In the genomic region with DNA sequence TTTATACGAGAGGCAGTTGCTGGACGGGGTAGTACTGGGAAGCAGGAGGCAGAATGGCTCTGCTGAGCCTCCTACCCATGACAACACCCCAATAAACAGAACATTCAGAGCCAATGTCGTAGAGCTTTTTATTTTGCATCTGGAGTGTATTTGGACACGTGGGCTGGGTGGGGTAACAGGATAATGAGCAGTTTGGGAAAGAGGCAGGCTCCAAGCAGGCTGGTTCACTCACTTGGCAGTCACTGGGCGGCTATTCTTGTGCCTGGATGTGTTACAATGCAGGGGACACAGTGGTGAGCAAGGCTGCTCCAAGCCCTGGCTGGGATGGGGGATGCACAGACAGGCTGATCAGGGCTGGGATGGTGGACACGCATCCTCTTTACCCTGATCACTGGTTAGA, we compare ENCODE assay signal across 14 cellular contexts. TPM values are rescaled to one million over a fixed set of nuclear protein-coding genes. Genes with fewer than 3 reads are reported as not detected.
DNase-seq lines count a peak whose midpoint lies in the region; ATAC-seq and TF ChIP-seq lines count a peak whose summit lies in the region.
"Had no signal": no experiment of that assay in that cellular context is flagged by ENCODE, and none has a peak within 500 bp of the region (broad histone marks: within the 10 kb centered on the region; RNA-seq: fewer than 3 reads in every experiment).

No MANE protein-coding gene starts in this region.

- H3K36me3 ChIP-seq in esophagus squamous epithelium (peaks cover 43 to 58% (median 46%) of the 10 kb centered on the region in 3 donors), mesodermal cell (ENCODE audit: control insufficient read depth, insufficient read depth, low read length) (peaks cover 43% of the 10 kb centered on the region), testis (ENCODE audit: low read depth, missing control alignments) (no peaks in the 10 kb centered on the region)

- H3K9me3 ChIP-seq in esophagus squamous epithelium (no peaks in the 10 kb centered on the region), mesodermal cell (ENCODE audit: control insufficient read depth, low read length) (no peaks in the 10 kb centered on the region), testis (no peaks in the 10 kb centered on the region)

- peaks cover 11% of the 10 kb centered on the region for H3K36me3 Mint-ChIP-seq in chondrocyte (ENCODE audit: low read depth)

- DNase-seq in NCI-H2227 treated with DMSO at 0.1 percent for 48 hours (lab: John Stamatoyannopoulos, UW) (peak; percentile 76), esophagus squamous epithelium (lab: John Stamatoyannopoulos, UW) (no peak), testis (peak; percentile 78), RKO (ENCODE audit: low spot score) (no peak), chondrocyte (ENCODE audit: low spot score) (no peak)
- DNase-seq: activated CD4-positive, alpha-beta T cell treated with anti-CD3 and anti-CD28 coated beads for 1 hour; GDM1; NCI-H1417 had no signal

- no peaks in the 10 kb centered on the region for H3K27me3 Mint-ChIP-seq in chondrocyte (ENCODE audit: low read depth)
- H3K27me3 Mint-ChIP-seq: activated naive CD4-positive, alpha-beta T cell treated with anti-CD3 and anti-CD28 coated beads, Interleukin-2, amount 50 U/mL, for 24 hours; natural killer cell treated with Interleukin-12 subunit alpha and Interleukin-12 subunit beta and Interleukin-15 and Interleukin-18, amount 100 ng/mL, for 72 hours had no signal

- H3K27ac Mint-ChIP-seq in chondrocyte (ENCODE audit: unreplicated experiment) = no peak overlapping the region
- H3K27ac Mint-ChIP-seq: activated naive CD4-positive, alpha-beta T cell treated with anti-CD3 and anti-CD28 coated beads, Interleukin-2, amount 50 U/mL, for 24 hours; natural killer cell treated with Interleukin-12 subunit alpha and Interleukin-12 subunit beta and Interleukin-15 and Interleukin-18, amount 100 ng/mL, for 72 hours had no signal

- H3K4me3 Mint-ChIP-seq in chondrocyte (ENCODE audit: unreplicated experiment) = no peak overlapping the region
- H3K4me3 Mint-ChIP-seq: activated naive CD4-positive, alpha-beta T cell treated with anti-CD3 and anti-CD28 coated beads, Interleukin-2, amount 50 U/mL, for 24 hours; natural killer cell treated with Interleukin-12 subunit alpha and Interleukin-12 subunit beta and Interleukin-15 and Interleukin-18, amount 100 ng/mL, for 72 hours had no signal

- H3K27ac ChIP-seq in esophagus squamous epithelium (peak overlapping the region; percentile 55 to 85 (median 80)), mesodermal cell (ENCODE audit: low read depth, low read length, severe bottlenecking) (peak overlapping the region; percentile 16), testis (peak overlapping the region; percentile 39 to 73)

- no peaks in the 10 kb centered on the region for H3K27me3 ChIP-seq in esophagus squamous epithelium
- H3K27me3 ChIP-seq in testis = no peaks in the 10 kb centered on the region

- TF ChIP-seq POLR2A in esophagus squamous epithelium (IDR thresholded peaks at IDR 0.05) (no peak), testis (IDR thresholded peaks at IDR 0.05) (no peak)

- no peak for ATAC-seq in GM18858 (IDR thresholded peaks at IDR 0.05; ENCODE audit: unreplicated experiment)
- ATAC-seq in GM21423 (IDR thresholded peaks at IDR 0.05; ENCODE audit: unreplicated experiment) = no peak
- ATAC-seq: natural killer cell treated with Interleukin-12 subunit alpha and Interleukin-12 subunit beta and Interleukin-15 and Interleukin-18, amount 100 ng/mL, for 72 hours had no signal

- TF ChIP-seq CTCF in esophagus squamous epithelium (IDR thresholded peaks at IDR 0.05) = no peak
- no peak for TF ChIP-seq CTCF in testis (IDR thresholded peaks at IDR 0.05)
- no peak for TF ChIP-seq CTCF in chondrocyte (IDR thresholded peaks at IDR 0.05)

- H3K4me3 ChIP-seq in esophagus squamous epithelium (peak overlapping the region in 3 of 4 donors; percentile 8 to 38 (median 22)), mesodermal cell (ENCODE audit: extremely low read depth, insufficient read depth, low read length, poor library complexity, severe bottlenecking) (no peak overlapping the region), testis (no peak overlapping the region)

- intact Hi-C loops in esophagus squamous epithelium (cut with DNase I) = no loop called here
- intact Hi-C loops in testis (cut with DNase I; ENCODE audit: low total_unique reads) = no loop called here

- peaks cover 17 to 77% (median 22%) of the 10 kb centered on the region in 3 donors for H3K4me1 ChIP-seq in esophagus squamous epithelium
- peaks cover 11% of the 10 kb centered on the region for H3K4me1 ChIP-seq in mesodermal cell (ENCODE audit: control insufficient read depth, insufficient read depth, low read length, poor library complexity, severe bottlenecking)
- H3K4me1 ChIP-seq in testis = peaks cover 22% of the 10 kb centered on the region

- 62 to 80% methylated on average over 1 to 5 of the region's 6 CpGs for WGBS in esophagus squamous epithelium, 2 donors
- WGBS in mesodermal cell (ENCODE audit: insufficient coverage in 2 of 2), 2 experiments = 88 to 92% methylated on average over 3 to 5 of the region's 6 CpGs
- WGBS in testis, 2 donors = 68 to 70% methylated on average over 6 of the region's 6 CpGs

- H3K9me3 Mint-ChIP-seq in chondrocyte (ENCODE audit: low read depth) = no peaks in the 10 kb centered on the region
- H3K9me3 Mint-ChIP-seq: activated naive CD4-positive, alpha-beta T cell treated with anti-CD3 and anti-CD28 coated beads, Interleukin-2, amount 50 U/mL, for 24 hours; natural killer cell treated with Interleukin-12 subunit alpha and Interleukin-12 subunit beta and Interleukin-15 and Interleukin-18, amount 100 ng/mL, for 72 hours had no signal

- peaks cover 13% of the 10 kb centered on the region for H3K4me1 Mint-ChIP-seq in chondrocyte (ENCODE audit: low read depth)
- H3K4me1 Mint-ChIP-seq: activated naive CD4-positive, alpha-beta T cell treated with anti-CD3 and anti-CD28 coated beads, Interleukin-2, amount 50 U/mL, for 24 hours had no signal

RNA-seq across cellular contexts. Expression of gene ACTMAP, which starts 9.5 kb away (rescaled TPM):
- total RNA-seq in esophagus squamous epithelium = 1 to 10 TPM; 2.1 to 2.8 (median 2.4) TPM
- 17.0 TPM for polyA plus RNA-seq in mesodermal cell (2013, experiment 1 of 2)
- 18.0 TPM for polyA plus RNA-seq in mesodermal cell (2013, experiment 2 of 2)
- total RNA-seq in testis = 10 to 100 TPM; 17.7 to 21.5 TPM
- polyA plus RNA-seq in testis (ENCODE audit: insufficient read depth, low read depth, low replicate concordance) = 14.8 TPM
- 7.4 to 11.3 TPM (median 10.4 TPM) in 3 replicates for total RNA-seq in chondrocyte

RNA-seq across cellular contexts. Expression of gene SNRPA, which starts 10.3 kb away (rescaled TPM):
- total RNA-seq in esophagus squamous epithelium = 10 to 100 TPM; 45.0 to 79.5 (median 51.0) TPM
- 157 TPM for polyA plus RNA-seq in mesodermal cell (2013, experiment 1 of 2)
- polyA plus RNA-seq in mesodermal cell (2013, experiment 2 of 2) = 138 TPM
- 10 to 100 TPM; 89.8 to 91.5 TPM for total RNA-seq in testis
- 67.8 TPM for polyA plus RNA-seq in testis (ENCODE audit: insufficient read depth, low read depth, low replicate concordance)
- 34.9 to 64.6 TPM (median 37.0 TPM) in 3 replicates for total RNA-seq in chondrocyte

RNA-seq across cellular contexts. Expression of gene ITPKC, which starts 23.8 kb away (rescaled TPM):
- total RNA-seq in esophagus squamous epithelium (100 to 1,000 TPM in 2 of 4 donors, 10 to 100 TPM in 2; 58.5 to 127 (median 95.7) TPM), testis (10 to 100 TPM; 19.2 to 20.8 TPM), chondrocyte (12.2 to 16.5 TPM (median 16.4 TPM) in 3 replicates)
- polyA plus RNA-seq in mesodermal cell (2013, experiment 1 of 2) = 11.5 TPM
- 9.0 TPM for polyA plus RNA-seq in mesodermal cell (2013, experiment 2 of 2)
- polyA plus RNA-seq in testis (ENCODE audit: insufficient read depth, low read depth, low replicate concordance) = 11.6 TPM

RNA-seq across cellular contexts. Expression of gene COQ8B, which starts 24.1 kb away (rescaled TPM):
- 10 to 100 TPM; 19.3 to 64.1 (median 33.3) TPM for total RNA-seq in esophagus squamous epithelium
- 28.6 TPM for polyA plus RNA-seq in mesodermal cell (2013, experiment 1 of 2)
- 31.7 TPM for polyA plus RNA-seq in mesodermal cell (2013, experiment 2 of 2)
- 10 to 100 TPM; 56.6 to 71.7 TPM for total RNA-seq in testis
- 43.8 TPM for polyA plus RNA-seq in testis (ENCODE audit: insufficient read depth, low read depth, low replicate concordance)
- 26.8 to 36.8 TPM (median 29.7 TPM) in 3 replicates for total RNA-seq in chondrocyte

RNA-seq across cellular contexts. Expression of gene MIA, which starts 34.6 kb away (rescaled TPM):
- 1 to 10 TPM in 1 of 4 donors, not detected in 3; 3.7 TPM for total RNA-seq in esophagus squamous epithelium
- polyA plus RNA-seq in mesodermal cell (2013, experiment 1 of 2) = 1.5 TPM
- 3.5 TPM for polyA plus RNA-seq in mesodermal cell (2013, experiment 2 of 2)
- 1 to 10 TPM; 2.4 to 2.8 TPM for total RNA-seq in testis
- polyA plus RNA-seq in testis (ENCODE audit: insufficient read depth, low read depth, low replicate concordance) = 2.9 TPM
- 1.4 to 2.6 TPM (median 2.4 TPM) in 3 replicates for total RNA-seq in chondrocyte
- total RNA-seq: glomerular endothelial cell had no signal

Comparison
In these comparisons a context has a peak if more than half of its experiments do, and no peak if none do; other contexts are left out.
1. DNase-seq: peak in NCI-H2227 treated with DMSO at 0.1 percent for 48 hours (single experiment) and testis (single experiment); none in esophagus squamous epithelium (single experiment), RKO (single experiment) and chondrocyte (single experiment).
2. H3K27ac ChIP-seq: peak in every context shown above with its lines; median percentile 80 in esophagus squamous epithelium; 56 in testis; 16 in mesodermal cell.
3. H3K4me3 ChIP-seq: peak in esophagus squamous epithelium (3 of 4); none in mesodermal cell (single experiment) and testis (0 of 2).